19 cellular contexts compared by ENCODE assay signal in genomic region chr3:99882436-99883137, GRCh38.
"Had no signal": no experiment of that assay in that cellular context is flagged by ENCODE, and none has a peak within 500 bp of the region (broad histone marks: within the 10 kb centered on the region; RNA-seq: fewer than 3 reads in every experiment).

No MANE protein-coding gene starts in this region.

- H3K36me3 ChIP-seq: SJCRH30 had no signal

- DNase-seq: activated CD4-positive, alpha-beta T cell treated with anti-CD3 and anti-CD28 coated beads, Interleukin-2, amount 10 ng/mL, durations not matched to agents 24 days and 14 days; activated CD4-positive, CD25-positive, alpha-beta regulatory T cell; activated CD8-positive, alpha-beta memory T cell treated with anti-CD3 and anti-CD28 coated beads, Interleukin-2, amount 10 ng/mL, durations not matched to agents 7 days and 5 days; activated CD8-positive, alpha-beta T cell treated with anti-CD3 and anti-CD28 coated beads for 36 hours; activated effector memory CD4-positive, alpha-beta T cell treated with anti-CD3 and anti-CD28 coated beads, Interleukin-2, amount 50 U/mL, for 16 hours; activated naive CD4-positive, alpha-beta T cell treated with anti-CD3 and anti-CD28 coated beads, Interleukin-2, amount 50 U/mL, for 16 hours; activated naive CD8-positive, alpha-beta T cell treated with anti-CD3 and anti-CD28 coated beads, Interleukin-2, amount 50 U/mL, for 24 hours; activated T-cell treated with anti-CD3 and anti-CD28 coated beads for 4 hours; anterior cingulate cortex; effector memory CD4-positive, alpha-beta T cell; kidney; mammary epithelial cell; midbrain; natural killer cell; SJCRH30; stimulated activated CD4-positive, alpha-beta T cell treated with anti-CD3 and anti-CD28 coated beads, Interleukin-12 subunit alpha, Interleukin-12 subunit beta, amount 100 ng/mL, for 4 hours; stimulated activated CD4-positive, alpha-beta T cell treated with anti-CD3 and anti-CD28 coated beads, Interleukin-4, amount 100 ng/mL, for 4 hours; T-helper 9 cell had no signal

- H3K27me3 ChIP-seq: SJCRH30 had no signal

- H3K4me3 ChIP-seq: SJCRH30 had no signal

- H3K9me3 ChIP-seq: SJCRH30 had no signal

- ATAC-seq: activated CD8-positive, alpha-beta memory T cell treated with anti-CD3 and anti-CD28 coated beads, Interleukin-2, amount 10 ng/mL, durations not matched to agents 7 days and 5 days; activated CD8-positive, alpha-beta T cell treated with anti-CD3 and anti-CD28 coated beads for 36 hours; activated naive CD8-positive, alpha-beta T cell treated with anti-CD3 and anti-CD28 coated beads, Interleukin-2, amount 50 U/mL, for 24 hours; left lobe of liver; natural killer cell had no signal

- H3K27ac ChIP-seq: SJCRH30 had no signal
